ENCODE assay signal across 22 cellular contexts in the genomic region with DNA sequence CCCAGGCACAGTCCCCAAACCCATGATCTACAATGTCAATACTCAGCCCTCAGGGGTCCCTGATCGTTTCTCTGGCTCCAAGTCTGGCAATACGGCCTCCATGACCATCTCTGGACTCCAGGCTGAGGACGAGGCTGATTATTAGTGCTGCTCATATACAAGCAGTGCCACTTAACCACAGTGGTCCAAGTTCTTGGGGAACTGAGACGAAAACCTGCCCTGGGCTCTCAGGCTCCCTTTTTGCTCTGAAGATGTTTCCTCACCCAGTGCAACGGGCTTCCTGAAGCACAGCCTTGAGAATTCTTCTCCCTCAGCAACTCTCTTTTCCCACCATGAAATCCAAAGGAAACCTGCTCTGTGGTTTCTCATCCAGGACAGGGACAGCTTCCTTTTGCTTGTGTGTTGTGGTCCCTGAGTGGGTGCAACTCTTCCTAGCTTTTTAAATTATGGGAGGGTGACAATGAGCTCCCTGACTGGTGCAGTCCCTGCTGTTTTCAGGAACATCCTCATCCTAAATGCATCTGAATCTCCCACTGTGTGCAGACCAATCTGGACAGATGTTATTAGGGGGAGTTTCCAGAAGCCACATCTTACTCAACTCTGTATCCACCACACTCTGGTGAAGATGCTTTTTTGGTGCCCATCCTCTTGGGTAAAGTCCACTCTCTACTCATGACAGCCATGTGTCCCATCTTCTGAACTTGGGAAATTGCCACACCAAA. TPM values are rescaled to one million over a fixed set of nuclear protein-coding genes. Genes with fewer than 3 reads are reported as not detected.
"Had no signal": no experiment of that assay in that cellular context is flagged by ENCODE, and none has a peak within 500 bp of the region (broad histone marks: within the 10 kb centered on the region; RNA-seq: fewer than 3 reads in every experiment).

No MANE protein-coding gene starts in this region.

- H3K27me3 Mint-ChIP-seq: activated T-cell treated with anti-CD3 and anti-CD28 coated beads, Interleukin-2, amount 50 U/mL, for 24 hours had no signal

- H3K27ac Mint-ChIP-seq: activated CD4-positive, alpha-beta memory T cell treated with anti-CD3 and anti-CD28 coated beads, Interleukin-2, amount 10 ng/mL, durations not matched to agents 7 days and 5 days; activated T-cell treated with anti-CD3 and anti-CD28 coated beads, Interleukin-2, amount 50 U/mL, for 24 hours; endodermal cell; mesothelial cell of epicardium had no signal

- H3K9ac ChIP-seq: parathyroid adenoma had no signal

- H3K9me3 Mint-ChIP-seq: activated CD4-positive, alpha-beta memory T cell treated with anti-CD3 and anti-CD28 coated beads, Interleukin-2, amount 10 ng/mL, durations not matched to agents 7 days and 5 days; activated T-cell treated with anti-CD3 and anti-CD28 coated beads, Interleukin-2, amount 50 U/mL, for 24 hours; endodermal cell; mesothelial cell of epicardium had no signal

- H3K27ac ChIP-seq: adrenal gland, dorsolateral prefrontal cortex, gastrocnemius medialis, heart right ventricle, parathyroid adenoma, sigmoid colon, spleen, tibial artery, vagina had no signal

- H3K27me3 ChIP-seq: adrenal gland, vagina had no signal

- H2AFZ ChIP-seq: parathyroid adenoma had no signal

- H3K36me3 ChIP-seq: adrenal gland, gastrocnemius medialis, heart right ventricle, sigmoid colon, spleen, tibial artery, vagina had no signal

- H3K79me2 ChIP-seq: parathyroid adenoma had no signal

- H3K9me3 ChIP-seq: adrenal gland, gastrocnemius medialis, heart right ventricle, sigmoid colon, spleen, tibial artery, vagina had no signal

- ATAC-seq: gastrocnemius medialis, heart right ventricle, left colon had no signal

- H3K4me1 Mint-ChIP-seq: activated CD4-positive, alpha-beta memory T cell treated with anti-CD3 and anti-CD28 coated beads, Interleukin-2, amount 10 ng/mL, durations not matched to agents 7 days and 5 days; endodermal cell; mesothelial cell of epicardium had no signal

- H3K4me3 ChIP-seq: adrenal gland, dorsolateral prefrontal cortex, gastrocnemius medialis, heart right ventricle, lung, sigmoid colon, spleen, tibial artery, vagina had no signal

- H3K36me3 Mint-ChIP-seq: mesothelial cell of epicardium had no signal

- DNase-seq: activated CD4-positive, alpha-beta memory T cell treated with anti-CD3 and anti-CD28 coated beads, Interleukin-2, amount 10 ng/mL, durations not matched to agents 7 days and 5 days; activated CD4-positive, CD25-positive, alpha-beta regulatory T cell treated with anti-CD3 and anti-CD28 coated beads, Interleukin-2, amount 50 U/mL, for 72 hours; activated effector memory CD4-positive, alpha-beta T cell treated with Interleukin-2 at 50 U/mL for 16 hours; activated naive CD4-positive, alpha-beta T cell treated with anti-CD3 and anti-CD28 coated beads, Interleukin-2, amount 50 U/mL, for 16 hours; activated T-cell treated with anti-CD3 and anti-CD28 coated beads, Interleukin-2, amount 50 U/mL, for 24 hours; adrenal gland; dorsolateral prefrontal cortex; endodermal cell; gastrocnemius medialis; heart right ventricle; left colon; sigmoid colon; spleen; T-helper 9 cell; tibial artery had no signal

- H3K4me3 Mint-ChIP-seq: activated CD4-positive, alpha-beta memory T cell treated with anti-CD3 and anti-CD28 coated beads, Interleukin-2, amount 10 ng/mL, durations not matched to agents 7 days and 5 days; activated T-cell treated with anti-CD3 and anti-CD28 coated beads, Interleukin-2, amount 50 U/mL, for 24 hours; endodermal cell; mesothelial cell of epicardium had no signal

RNA-seq across cellular contexts. Expression of gene IGLL5, which starts 30.6 kb away (rescaled TPM):
- total RNA-seq: activated CD4-positive, alpha-beta memory T cell treated with anti-CD3 and anti-CD28 coated beads, Interleukin-2, amount 10 ng/mL, durations not matched to agents 7 days and 5 days; cardiac septum; endodermal cell; epithelial cell of proximal tubule; mesothelial cell of epicardium; myocyte had no signal
